ENCODE assay signal across 20 cellular contexts in the genomic region with DNA sequence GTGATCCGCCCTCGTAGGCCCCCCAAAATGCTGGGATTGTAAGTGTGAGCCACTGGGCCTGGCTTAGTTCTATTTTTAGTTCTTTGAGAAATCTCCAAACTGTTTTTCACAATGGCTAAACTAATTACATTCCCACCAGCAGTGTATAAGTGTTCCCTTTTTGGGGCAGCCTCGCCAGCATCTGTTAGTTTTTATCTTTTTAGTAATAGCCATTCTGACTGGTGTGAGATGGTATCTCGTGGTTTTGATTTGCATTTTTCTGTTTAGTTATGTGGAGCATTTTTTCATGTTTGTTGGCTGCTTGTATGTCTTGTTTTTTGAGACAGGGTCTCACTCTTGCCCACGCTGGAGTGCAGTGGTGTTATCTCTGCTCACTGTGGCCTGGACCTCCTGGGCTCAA. TPM values are rescaled to one million over a fixed set of nuclear protein-coding genes. Genes with fewer than 3 reads are reported as not detected.
DNase-seq lines count a peak whose midpoint lies in the region; ATAC-seq and TF ChIP-seq lines count a peak whose summit lies in the region.
"Had no signal": no experiment of that assay in that cellular context is flagged by ENCODE, and none has a peak within 500 bp of the region (broad histone marks: within the 10 kb centered on the region; RNA-seq: fewer than 3 reads in every experiment).

No MANE protein-coding gene starts in this region.

- no peak overlapping the region for H3K4me3 ChIP-seq in mesodermal cell (ENCODE audit: extremely low read depth, insufficient read depth, low read length, poor library complexity, severe bottlenecking)
- H3K4me3 ChIP-seq: mucosa of descending colon, ovary had no signal

- H3K9me3 ChIP-seq in mesodermal cell (ENCODE audit: control insufficient read depth, low read length) = no peaks in the 10 kb centered on the region
- H3K9me3 ChIP-seq: mucosa of descending colon, ovary had no signal

- no peak for DNase-seq in CD14-positive monocyte (ENCODE audit: low spot score)
- peak; percentile 10 for DNase-seq in GM04504 (ENCODE audit: low read depth)
- DNase-seq in immature natural killer cell = no peak
- DNase-seq in iPS-NIHi7 (ENCODE audit: extremely low spot score) = no peak
- DNase-seq in NCI-H2171 treated with DMSO at 0.1 percent for 48 hours (lab: John Stamatoyannopoulos, UW) = no peak
- DNase-seq: activated CD8-positive, alpha-beta memory T cell treated with anti-CD3 and anti-CD28 coated beads, Interleukin-2, amount 50 U/mL, for 4 hours; activated naive CD4-positive, alpha-beta T cell treated with anti-CD3 and anti-CD28 coated beads, Interleukin-2, amount 10 ng/mL, durations not matched to agents 7 days and 5 days; central memory CD4-positive, alpha-beta T cell; effector memory CD4-positive, alpha-beta T cell; left cardiac atrium; mucosa of descending colon; NCI-H187; NCI-H446; ovary; stimulated activated CD4-positive, alpha-beta T cell treated with anti-CD3 and anti-CD28 coated beads, Interleukin-4, amount 100 ng/mL, for 24 hours; stimulated activated CD8-positive, alpha-beta memory T cell treated with anti-CD3 and anti-CD28 coated beads, Interleukin-4, amount 100 ng/mL, for 48 hours; T-helper 17 cell had no signal

- H3K36me3 ChIP-seq in mesodermal cell (ENCODE audit: control insufficient read depth, insufficient read depth, low read length) = peaks cover 15% of the 10 kb centered on the region
- H3K36me3 ChIP-seq: ovary had no signal

- intact Hi-C loops in CD14-positive monocyte (cut with micrococcal nuclease) = no loop called here

- peaks cover 0 to 3% (median 0%) of the 10 kb centered on the region in 7 donors for H3K9me3 Mint-ChIP-seq in CD14-positive monocyte
- H3K9me3 Mint-ChIP-seq in activated T-helper 17 cell treated with anti-CD3 and anti-CD28 coated beads, Interleukin-2, amount 50 U/mL, for 72 hours = no peaks in the 10 kb centered on the region
- no peaks in the 10 kb centered on the region for H3K9me3 Mint-ChIP-seq in immature natural killer cell
- H3K9me3 Mint-ChIP-seq: activated naive CD4-positive, alpha-beta T cell treated with anti-CD3 and anti-CD28 coated beads, Interleukin-2, amount 10 ng/mL, durations not matched to agents 7 days and 5 days had no signal

- ATAC-seq in activated T-helper 17 cell treated with anti-CD3 and anti-CD28 coated beads, Interleukin-2, amount 50 U/mL, for 72 hours (replicated peaks) = no peak
- ATAC-seq in GM18867 (IDR thresholded peaks at IDR 0.05; ENCODE audit: unreplicated experiment) = no peak
- ATAC-seq: left cardiac atrium, mucosa of descending colon, T-helper 17 cell had no signal

- peaks cover 6 to 7% of the 10 kb centered on the region in 2 donors for H3K36me3 Mint-ChIP-seq in CD14-positive monocyte
- peaks cover 12% of the 10 kb centered on the region for H3K36me3 Mint-ChIP-seq in activated T-helper 17 cell treated with anti-CD3 and anti-CD28 coated beads, Interleukin-2, amount 50 U/mL, for 72 hours (ENCODE audit: low read depth)
- H3K36me3 Mint-ChIP-seq in immature natural killer cell = no peaks in the 10 kb centered on the region

- H3K4me3 Mint-ChIP-seq in CD14-positive monocyte (no peak overlapping the region), immature natural killer cell (no peak overlapping the region)
- no peak overlapping the region for H3K4me3 Mint-ChIP-seq in activated T-helper 17 cell treated with anti-CD3 and anti-CD28 coated beads, Interleukin-2, amount 50 U/mL, for 72 hours
- H3K4me3 Mint-ChIP-seq: activated naive CD4-positive, alpha-beta T cell treated with anti-CD3 and anti-CD28 coated beads, Interleukin-2, amount 10 ng/mL, durations not matched to agents 7 days and 5 days; T-helper 17 cell had no signal

- 100% methylated on average over 3 of the region's 5 CpGs for WGBS in mesodermal cell (ENCODE audit: insufficient coverage in 2 of 2), 2 experiments

- no peak for TF ChIP-seq CTCF in CD14-positive monocyte (IDR thresholded peaks at IDR 0.05)

- peaks cover 7% of the 10 kb centered on the region for H3K4me1 ChIP-seq in mesodermal cell (ENCODE audit: control insufficient read depth, insufficient read depth, low read length, poor library complexity, severe bottlenecking)

- H3K27ac ChIP-seq in mesodermal cell (ENCODE audit: low read depth, low read length, severe bottlenecking) = peak overlapping the region; percentile 7
- H3K27ac ChIP-seq: ovary had no signal

- H3K27ac Mint-ChIP-seq in CD14-positive monocyte (peak overlapping the region in 6 of 7 donors; percentile 5 to 73 (median 43)), immature natural killer cell (peak overlapping the region in 3 of 6 donors; percentile 7 to 42 (median 36))
- H3K27ac Mint-ChIP-seq in activated T-helper 17 cell treated with anti-CD3 and anti-CD28 coated beads, Interleukin-2, amount 50 U/mL, for 72 hours = peak overlapping the region; percentile 70
- H3K27ac Mint-ChIP-seq: activated naive CD4-positive, alpha-beta T cell treated with anti-CD3 and anti-CD28 coated beads, Interleukin-2, amount 10 ng/mL, durations not matched to agents 7 days and 5 days; T-helper 17 cell had no signal

- H3K4me1 Mint-ChIP-seq in CD14-positive monocyte (peaks cover 57% of the 10 kb centered on the region), immature natural killer cell (peaks cover 61 to 82% of the 10 kb centered on the region in 2 donors)
- peaks cover 36% of the 10 kb centered on the region for H3K4me1 Mint-ChIP-seq in activated T-helper 17 cell treated with anti-CD3 and anti-CD28 coated beads, Interleukin-2, amount 50 U/mL, for 72 hours

- H3K27me3 Mint-ChIP-seq in CD14-positive monocyte (ENCODE audit: low read depth in 3 of 3) = peaks cover 0 to 2% (median 0%) of the 10 kb centered on the region in 3 donors
- H3K27me3 Mint-ChIP-seq in activated T-helper 17 cell treated with anti-CD3 and anti-CD28 coated beads, Interleukin-2, amount 50 U/mL, for 72 hours = no peaks in the 10 kb centered on the region
- H3K27me3 Mint-ChIP-seq in immature natural killer cell (ENCODE audit: low read depth in 3 of 3) = peaks cover 0 to 4% (median 0%) of the 10 kb centered on the region in 3 donors
- H3K27me3 Mint-ChIP-seq: activated naive CD4-positive, alpha-beta T cell treated with anti-CD3 and anti-CD28 coated beads, Interleukin-2, amount 10 ng/mL, durations not matched to agents 7 days and 5 days; T-helper 17 cell had no signal

RNA-seq across cellular contexts. Expression of a gene that starts 28.2 kb away (rescaled TPM):
- polyA plus RNA-seq in CD14-positive monocyte (1 to 10 TPM; 4.8 to 9.5 TPM), immature natural killer cell (10 to 100 TPM in 1 of 3 donors, 1 to 10 TPM in 2; 5.8 to 11.2 (median 9.0) TPM)
- 10 to 100 TPM; 23.9 to 38.7 TPM for total RNA-seq in activated T-helper 17 cell treated with anti-CD3 and anti-CD28 coated beads, Interleukin-2, amount 50 U/mL, for 72 hours
- polyA plus RNA-seq in mesodermal cell (2013, experiment 1 of 2) = 32.4 TPM
- polyA plus RNA-seq in mesodermal cell (2013, experiment 2 of 2) = 31.0 TPM
